Comparison of ENCODE assay signal across 8 cellular contexts in genomic region chr5:180353963-180354574, GRCh38. TPM values are rescaled to one million over a fixed set of nuclear protein-coding genes. Genes with fewer than 3 reads are reported as not detected.
A peak's percentile ranks its signal among the peaks of the same experiment; 100 is the strongest.
DNase-seq lines count a peak whose midpoint lies in the region; ATAC-seq and TF ChIP-seq lines count a peak whose summit lies in the region.

No MANE protein-coding gene starts in this region.

- H3K4me3 ChIP-seq in GM23338 (peak overlapping the region; percentile 89), right cardiac atrium (ENCODE audit: low read length) (peak overlapping the region; percentile 55), gastrocnemius medialis (peak overlapping the region; percentile 56 to 73 (median 66))

- no peaks in the 10 kb centered on the region for H3K9me2 ChIP-seq in GM23338 (ENCODE audit: insufficient read depth)

- H3K4me2 ChIP-seq in GM23338 = peak overlapping the region; percentile 95

- intact Hi-C loops in right cardiac atrium (cut with DNase I) (no loop called here), gastrocnemius medialis (cut with DNase I; ENCODE audit: low total_unique reads) (loop anchor here (2.0 kb wide), 1 partner anchor 61 kb away; the partner anchor contains the start of gene MAPK9)

- CTCF ChIA-PET in activated CD8-positive, alpha-beta T cell treated with anti-CD3 and anti-CD28 coated beads, Interleukin-2, amount 10 ng/mL, durations not matched to agents 7 days and 5 days (lab: Charles Lee) = interaction anchor here (0.9 kb wide), 1 partner anchor 25 kb away, joined by 3 read pairs; no protein-coding TSS in a partner anchor

- H4K20me1 ChIP-seq in GM23338 (replicated peaks; ENCODE audit: insufficient read depth) = peaks cover 28% of the 10 kb centered on the region

- no peaks in the 10 kb centered on the region for H3F3A ChIP-seq in GM23338 (replicated peaks; ENCODE audit: low read depth)

- peaks cover 40% of the 10 kb centered on the region for H3K79me2 ChIP-seq in GM23338 (replicated peaks; ENCODE audit: insufficient read depth)

- TF ChIP-seq CTCF in GM23338 (conservative IDR thresholded peaks at IDR 0.05; ENCODE audit: low read depth in 2 of 2) = no peak
- TF ChIP-seq CTCF in gastrocnemius medialis (IDR thresholded peaks at IDR 0.05 in 4 of 5, conservative IDR thresholded peaks at IDR 0.05 in 1 of 5) = no peak
- TF ChIP-seq CTCF in GM13977 (IDR thresholded peaks at IDR 0.05; ENCODE audit: extremely low read depth, insufficient read depth, missing control alignments) = no peak

- H3K9me3 ChIP-seq in right cardiac atrium (ENCODE audit: control insufficient read depth, low read length) = no peaks in the 10 kb centered on the region
- H3K9me3 ChIP-seq in gastrocnemius medialis = no peaks in the 10 kb centered on the region

- H3K4me3 Mint-ChIP-seq in GM23338 = peak overlapping the region; percentile 71
- peak overlapping the region; percentile 60 for H3K4me3 Mint-ChIP-seq in activated CD8-positive, alpha-beta T cell treated with anti-CD3 and anti-CD28 coated beads, Interleukin-2, amount 10 ng/mL, durations not matched to agents 7 days and 5 days

- peak overlapping the region; percentile 86; the same call in 1 of the 2 replicates for H2AFZ ChIP-seq in GM23338

- in situ Hi-C loops in gastrocnemius medialis (cut with MboI; ENCODE audit: low sequenced_read_pairs in 4 of 4) (no loop called here), GM13977 (cut with MboI; ENCODE audit: low pct_unique_long_range_greater_than_20kb, low sequenced_read_pairs, unreplicated experiment) (no loop called here)

- H3K9me3 Mint-ChIP-seq in GM23338 = peaks cover 8% of the 10 kb centered on the region; the same call in 1 of the 3 replicates
- H3K9me3 Mint-ChIP-seq in activated CD8-positive, alpha-beta T cell treated with anti-CD3 and anti-CD28 coated beads, Interleukin-2, amount 10 ng/mL, durations not matched to agents 7 days and 5 days (ENCODE audit: insufficient read depth) = no peaks in the 10 kb centered on the region

- TF ChIP-seq POLR2A in gastrocnemius medialis (IDR thresholded peaks at IDR 0.05) = no peak

- POLR2A ChIA-PET in activated CD8-positive, alpha-beta T cell treated with anti-CD3 and anti-CD28 coated beads, Interleukin-2, amount 10 ng/mL, durations not matched to agents 7 days and 5 days (lab: Charles Lee) = no interaction called here

- DNase-seq in GM23338 (ENCODE audit: low spot score) (no peak), right cardiac atrium (no peak), gastrocnemius medialis (no peak), GM13977 (ENCODE audit: low spot score) (no peak)
- no peak for DNase-seq in activated CD8-positive, alpha-beta T cell treated with anti-CD3 and anti-CD28 coated beads, Interleukin-2, amount 10 ng/mL, durations not matched to agents 7 days and 5 days

- H3K36me3 ChIP-seq in GM23338 (ENCODE audit: insufficient read depth) (no peaks in the 10 kb centered on the region), gastrocnemius medialis (no peaks in the 10 kb centered on the region)

- H3K27ac ChIP-seq in GM23338 (ENCODE audit: low read depth) (no peak overlapping the region), right cardiac atrium (ENCODE audit: low read length) (no peak overlapping the region), gastrocnemius medialis (peak overlapping the region in 1 of 4 donors; percentile 44)

- no peak overlapping the region for H3K27ac Mint-ChIP-seq in GM23338
- H3K27ac Mint-ChIP-seq in activated CD8-positive, alpha-beta T cell treated with anti-CD3 and anti-CD28 coated beads, Interleukin-2, amount 10 ng/mL, durations not matched to agents 7 days and 5 days = no peak overlapping the region

- H3K4me1 Mint-ChIP-seq in GM23338 = peaks cover 32% of the 10 kb centered on the region
- H3K4me1 Mint-ChIP-seq in activated CD8-positive, alpha-beta T cell treated with anti-CD3 and anti-CD28 coated beads, Interleukin-2, amount 10 ng/mL, durations not matched to agents 7 days and 5 days (ENCODE audit: low read depth) = peaks cover 6% of the 10 kb centered on the region

- peaks cover 29% of the 10 kb centered on the region for H3K36me3 Mint-ChIP-seq in GM23338 (ENCODE audit: low read depth)
- no peaks in the 10 kb centered on the region for H3K36me3 Mint-ChIP-seq in activated CD8-positive, alpha-beta T cell treated with anti-CD3 and anti-CD28 coated beads, Interleukin-2, amount 10 ng/mL, durations not matched to agents 7 days and 5 days (ENCODE audit: low read depth)

- WGBS in right cardiac atrium = 9% methylated on average over 42 of the region's 42 CpGs

- H3K4me1 ChIP-seq in GM23338 (ENCODE audit: insufficient read depth) (peaks cover 38% of the 10 kb centered on the region), right cardiac atrium (ENCODE audit: control insufficient read depth, insufficient read depth, low read length) (no peaks in the 10 kb centered on the region), gastrocnemius medialis (peaks cover 5 to 9% of the 10 kb centered on the region in 2 donors)

- peaks cover 25% of the 10 kb centered on the region for H3K27me3 Mint-ChIP-seq in GM23338 (ENCODE audit: insufficient read depth, low read depth, poor library complexity)
- peaks cover 47% of the 10 kb centered on the region for H3K27me3 Mint-ChIP-seq in activated CD8-positive, alpha-beta T cell treated with anti-CD3 and anti-CD28 coated beads, Interleukin-2, amount 10 ng/mL, durations not matched to agents 7 days and 5 days (ENCODE audit: low read depth)

- ATAC-seq in GM23338 (peak; percentile 3; the same call in 2 of the 3 replicates), right cardiac atrium (peak in 1 of 2 donors; percentile 2), gastrocnemius medialis (no peak), GM21786 (IDR thresholded peaks at IDR 0.05; ENCODE audit: unreplicated experiment) (no peak), GM18517 (IDR thresholded peaks at IDR 0.05; ENCODE audit: unreplicated experiment) (no peak), HG02973 (IDR thresholded peaks at IDR 0.05; ENCODE audit: unreplicated experiment) (no peak)
- no peak for ATAC-seq in activated CD8-positive, alpha-beta T cell treated with anti-CD3 and anti-CD28 coated beads, Interleukin-2, amount 10 ng/mL, durations not matched to agents 7 days and 5 days

- H3K27me3 ChIP-seq in GM23338 (ENCODE audit: insufficient read depth) (peaks cover 26% of the 10 kb centered on the region), right cardiac atrium (ENCODE audit: control insufficient read depth, insufficient read depth) (no peaks in the 10 kb centered on the region), gastrocnemius medialis (peaks cover 32 to 39% (median 37%) of the 10 kb centered on the region in 3 donors)

TF ChIP-seq in GM23338, 12 proteins besides CTCF, POLR2A, EP300 and RAD21 (continues in another document):
- TF ChIP-seq EZH2 (IDR thresholded peaks at IDR 0.05; ENCODE audit: low read depth, unreplicated experiment) (peak; percentile 57), JUNB (IDR thresholded peaks at IDR 0.05; ENCODE audit: unreplicated experiment) (no peak)

RNA-seq across cellular contexts. Expression of gene GFPT2, which starts 0.9 kb away (rescaled TPM):
- 103 and 120 TPM in 2 replicates for total RNA-seq in GM23338 (2014; rRNA removed; shearing (Covaris generic))
- polyA plus RNA-seq in GM23338 (2016; fragmentation: Nextera tagmentation; extraction: Ambion mirVana) (74.6 and 82.6 TPM in 2 replicates), right cardiac atrium (5.7 TPM)
- under 1 TPM in 1 of 2 experiments, not detected in 1; 0.13 TPM for total RNA-seq in activated CD8-positive, alpha-beta T cell treated with anti-CD3 and anti-CD28 coated beads, Interleukin-2, amount 10 ng/mL, durations not matched to agents 7 days and 5 days
- total RNA-seq in right cardiac atrium (10 to 100 TPM in 1 of 4 donors, 1 to 10 TPM in 3; 2.3 to 25.6 (median 7.0) TPM), gastrocnemius medialis (1 to 10 TPM; 2.1 to 5.5 (median 4.1) TPM)
